ENCODE assay signal across 20 cellular contexts in genomic region chr6:136415351-136416005, GRCh38.
DNase-seq lines count a peak whose midpoint lies in the region; TF ChIP-seq lines count a peak whose summit lies in the region.
"Had no signal": no experiment of that assay in that cellular context is flagged by ENCODE, and none has a peak within 500 bp of the region (broad histone marks: within the 10 kb centered on the region; RNA-seq: fewer than 3 reads in every experiment).

No MANE protein-coding gene starts in this region.

- WGBS in mesenchymal stem cell, result 90% methylated on average over 1 of the region's 5 CpGs
- WGBS in thyroid gland, 2 donors, result 91 to 92% methylated on average over 5 of the region's 5 CpGs

- no peak overlapping the region for H2AFZ ChIP-seq in mesenchymal stem cell (ENCODE audit: low read depth, low read length)

- H3K27me3 ChIP-seq in HL-60 (ENCODE audit: insufficient read depth, poor library complexity, severe bottlenecking) (no peaks in the 10 kb centered on the region), mesenchymal stem cell (ENCODE audit: control insufficient read depth in 1 of 2, insufficient read depth in 1 of 2, low read length in 2 of 2) (no peaks in the 10 kb centered on the region), thyroid gland (no peaks in the 10 kb centered on the region), BE2C (no peaks in the 10 kb centered on the region)
- H3K27me3 ChIP-seq: BLaER1, MG63 had no signal

- no peaks in the 10 kb centered on the region for H3K9me3 ChIP-seq in mesenchymal stem cell (ENCODE audit: control insufficient read depth, low read length)
- no peaks in the 10 kb centered on the region for H3K9me3 ChIP-seq in thyroid gland
- H3K9me3 ChIP-seq in BE2C, result no peaks in the 10 kb centered on the region
- H3K9me3 ChIP-seq: BLaER1, MG63, mucosa of descending colon had no signal

- no peak overlapping the region for H2BK120ac ChIP-seq in mesenchymal stem cell (ENCODE audit: low read depth, low read length)

- no peak overlapping the region for H3K4me3 ChIP-seq in HL-60 (replicated peaks; ENCODE audit: insufficient read depth, low read length)
- H3K4me3 ChIP-seq in mesenchymal stem cell (ENCODE audit: insufficient read depth in 1 of 2, low read depth in 1 of 2, low read length in 2 of 2), result no peak overlapping the region
- H3K4me3 ChIP-seq in thyroid gland (replicated peaks in 1 of 3), result no peak overlapping the region
- no peak overlapping the region for H3K4me3 ChIP-seq in BE2C (ENCODE audit: low read depth, low read length)
- H3K4me3 ChIP-seq: BLaER1, MG63, mucosa of descending colon had no signal

- TF ChIP-seq CTCF in HL-60 (IDR thresholded peaks at IDR 0.05; ENCODE audit: insufficient read depth, low read length) (no peak), thyroid gland (IDR thresholded peaks at IDR 0.05) (no peak), BE2C (IDR thresholded peaks at IDR 0.05; ENCODE audit: low read depth, low read length) (no peak)

- intact Hi-C loops in thyroid gland (cut with DNase I), result no loop called here

- H4K91ac ChIP-seq in mesenchymal stem cell (ENCODE audit: low read length), result no peak overlapping the region

- H2AK5ac ChIP-seq in mesenchymal stem cell (ENCODE audit: low read length, severe bottlenecking), result no peak overlapping the region

- no peak overlapping the region for H3K9ac ChIP-seq in mesenchymal stem cell (ENCODE audit: low read length)
- H3K9ac ChIP-seq: BLaER1 had no signal

- no peaks in the 10 kb centered on the region for H3K4me1 ChIP-seq in mesenchymal stem cell (ENCODE audit: control insufficient read depth, insufficient read depth, low read depth, low read length)
- H3K4me1 ChIP-seq in thyroid gland, result no peaks in the 10 kb centered on the region
- H3K4me1 ChIP-seq in BE2C, result peaks cover 10% of the 10 kb centered on the region
- H3K4me1 ChIP-seq: BLaER1 had no signal

- H2BK5ac ChIP-seq in mesenchymal stem cell (ENCODE audit: low read depth, low read length, poor library complexity, severe bottlenecking), result no peak overlapping the region

- H3K36me3 ChIP-seq in mesenchymal stem cell (ENCODE audit: control insufficient read depth in 1 of 2, insufficient read depth in 2 of 2, low read depth in 1 of 2, low read length in 2 of 2) (no peaks in the 10 kb centered on the region), thyroid gland (no peaks in the 10 kb centered on the region), BE2C (peaks cover 3% of the 10 kb centered on the region)
- H3K36me3 ChIP-seq: BLaER1, MG63 had no signal

- no peak overlapping the region for H2BK15ac ChIP-seq in mesenchymal stem cell (ENCODE audit: low read depth, poor library complexity, severe bottlenecking)

- H4K8ac ChIP-seq in mesenchymal stem cell (ENCODE audit: low read length), result no peak overlapping the region

- no peak overlapping the region for H3K14ac ChIP-seq in mesenchymal stem cell (ENCODE audit: low read length in 2 of 2)

- H3K27ac ChIP-seq in HL-60 (replicated peaks), result no peak overlapping the region
- H3K27ac ChIP-seq in mesenchymal stem cell (ENCODE audit: low read length, poor library complexity, severe bottlenecking), result no peak overlapping the region
- no peak overlapping the region for H3K27ac ChIP-seq in thyroid gland
- H3K27ac ChIP-seq: BLaER1 had no signal

- H3K4me2 ChIP-seq in mesenchymal stem cell (ENCODE audit: low read length, poor library complexity, severe bottlenecking), result no peak overlapping the region
- H3K4me2 ChIP-seq: BLaER1 had no signal

- H3K18ac ChIP-seq in mesenchymal stem cell (ENCODE audit: low read depth in 1 of 2, low read length in 2 of 2), result no peak overlapping the region

- no peak overlapping the region for H3K23ac ChIP-seq in mesenchymal stem cell (ENCODE audit: low read length in 2 of 2)

- DNase-seq in HL-60 (ENCODE audit: low read depth in 1 of 2, low spot score in 1 of 2) (peak; percentile 55 to 86), NOMO-1 (lab: John Stamatoyannopoulos, UW; ENCODE audit: unreplicated experiment in 2 of 2) (peak; percentile 89 to 90), amniotic epithelial cell (ENCODE audit: low read depth) (peak; percentile 75), mesenchymal stem cell (peak; percentile 48), thyroid gland (no peak), BE2C (no peak), globus pallidus (ENCODE audit: low spot score) (no peak)
- no peak for DNase-seq in activated CD8-positive, alpha-beta memory T cell treated with anti-CD3 and anti-CD28 coated beads for 24 hours
- DNase-seq: activated B cell treated with CpG ODN at 0.5 μM for 24 hours; activated naive CD8-positive, alpha-beta T cell treated with anti-CD3 and anti-CD28 coated beads, Interleukin-2, amount 50 U/mL, for 24 hours; caudate nucleus; DMS 273 treated with DMSO at 0.1 percent for 48 hours; effector CD4-positive, alpha-beta T cell; hippocampal formation; MG63; mucosa of descending colon; nucleus accumbens; stimulated activated naive CD8-positive, alpha-beta T cell treated with anti-CD3 and anti-CD28 coated beads, Interleukin-15, Interleukin-2, amounts not matched to agents 100 U/mL and 50 U/mL, for 24 hours; T-helper 1 cell had no signal

- no peaks in the 10 kb centered on the region for H3K79me1 ChIP-seq in mesenchymal stem cell (replicated peaks; ENCODE audit: low read length, poor library complexity, severe bottlenecking)

- no peak for TF ChIP-seq POLR2A in thyroid gland (IDR thresholded peaks at IDR 0.05)

- H2BK12ac ChIP-seq in mesenchymal stem cell (ENCODE audit: low read length in 2 of 2), result no peak overlapping the region

- no peak overlapping the region for H3K4ac ChIP-seq in mesenchymal stem cell (ENCODE audit: low read depth in 1 of 2, low read length in 2 of 2)

Comparison
In these comparisons a context has a peak if more than half of its experiments do, and no peak if none do; other contexts are left out.
1. DNase-seq: peak in HL-60 (2 of 2), NOMO-1 (2 of 2), amniotic epithelial cell (single experiment) and mesenchymal stem cell (single experiment); none in thyroid gland (0 of 2), BE2C (single experiment), activated CD8-positive, alpha-beta memory T cell treated with anti-CD3 and anti-CD28 coated beads for 24 hours (single experiment) and globus pallidus (single experiment).